In genomic region chr4:48949518-48950207, GRCh38 we compare ENCODE assay signal across 23 cellular contexts. TPM values are rescaled to one million over a fixed set of nuclear protein-coding genes. Genes with fewer than 3 reads are reported as not detected.
A peak's percentile ranks its signal among the peaks of the same experiment; 100 is the strongest.
DNase-seq lines count a peak whose midpoint lies in the region; ATAC-seq and TF ChIP-seq lines count a peak whose summit lies in the region.
"Had no signal": no experiment of that assay in that cellular context is flagged by ENCODE, and none has a peak within 500 bp of the region (broad histone marks: within the 10 kb centered on the region; RNA-seq: fewer than 3 reads in every experiment).

No MANE protein-coding gene starts in this region.

- no peak overlapping the region for H3K27ac ChIP-seq in esophagus muscularis mucosa (replicated peaks in 1 of 4)
- H3K27ac ChIP-seq: thoracic aorta had no signal

- peak; percentile 20 for DNase-seq in Daoy (ENCODE audit: low read depth)
- peak; percentile 69 for DNase-seq in NCI-H226
- DNase-seq in esophagus muscularis mucosa (ENCODE audit: extremely low spot score): peak; percentile 60
- peak; percentile 70 for DNase-seq in renal cortical epithelial cell (ENCODE audit: low read depth)
- DNase-seq in SK-N-DZ (ENCODE audit: low spot score): no peak
- no peak for DNase-seq in activated CD4-positive, alpha-beta T cell treated with anti-CD3 and anti-CD28 coated beads, Interleukin-2, amount 10 ng/mL, durations not matched to agents 24 days and 14 days
- DNase-seq: activated CD8-positive, alpha-beta memory T cell treated with anti-CD3 and anti-CD28 coated beads for 24 hours; activated naive CD4-positive, alpha-beta T cell; BE2C; DMS 273 treated with DMSO at 0.1 percent for 48 hours; foreskin melanocyte; NCI-H1092; OCI-M1; retina; T-helper 1 cell had no signal

- H3K36me3 ChIP-seq in esophagus muscularis mucosa: no peaks in the 10 kb centered on the region
- H3K36me3 ChIP-seq: BE2C, thoracic aorta had no signal

- ATAC-seq in HG03045 (IDR thresholded peaks at IDR 0.05; ENCODE audit: unreplicated experiment): no peak
- no peak for ATAC-seq in HG02870 (IDR thresholded peaks at IDR 0.05; ENCODE audit: unreplicated experiment)
- ATAC-seq: WTC11 had no signal

- peaks cover 5% of the 10 kb centered on the region for H3K27me3 Mint-ChIP-seq in activated CD4-positive, alpha-beta T cell treated with anti-CD3 and anti-CD28 coated beads, Interleukin-2, amount 10 ng/mL, durations not matched to agents 24 days and 14 days

- no peak for TF ChIP-seq EP300 in esophagus muscularis mucosa (IDR thresholded peaks at IDR 0.05)

- H3K27ac Mint-ChIP-seq in activated CD4-positive, alpha-beta T cell treated with anti-CD3 and anti-CD28 coated beads, Interleukin-2, amount 10 ng/mL, durations not matched to agents 24 days and 14 days: no peak overlapping the region
- H3K27ac Mint-ChIP-seq: brain, nephron, WTC11 had no signal

- peaks cover 3% of the 10 kb centered on the region for H3K4me1 Mint-ChIP-seq in activated CD4-positive, alpha-beta T cell treated with anti-CD3 and anti-CD28 coated beads, Interleukin-2, amount 10 ng/mL, durations not matched to agents 24 days and 14 days
- H3K4me1 Mint-ChIP-seq: brain, nephron had no signal

- no peak for TF ChIP-seq CTCF in esophagus muscularis mucosa (IDR thresholded peaks at IDR 0.05)

- no peaks in the 10 kb centered on the region for H3K27me3 ChIP-seq in esophagus muscularis mucosa
- H3K27me3 ChIP-seq: BE2C had no signal

- TF ChIP-seq POLR2A in esophagus muscularis mucosa (IDR thresholded peaks at IDR 0.05; ENCODE audit: low read depth): no peak

- H3K4me1 ChIP-seq in esophagus muscularis mucosa: no peaks in the 10 kb centered on the region
- H3K4me1 ChIP-seq: BE2C had no signal

- intact Hi-C loops in esophagus muscularis mucosa (cut with DNase I): no loop called here
- intact Hi-C loops in activated CD4-positive, alpha-beta T cell treated with anti-CD3 and anti-CD28 coated beads, Interleukin-2, amount 10 ng/mL, durations not matched to agents 24 days and 14 days (cut with micrococcal nuclease): no loop called here

- H3K9me3 ChIP-seq in esophagus muscularis mucosa: peaks cover 0 to 3% (median 0%) of the 10 kb centered on the region in 4 donors
- H3K9me3 ChIP-seq: BE2C, thoracic aorta had no signal

- WGBS in esophagus muscularis mucosa: 78% methylated on average over 4 of the region's 4 CpGs

- no peaks in the 10 kb centered on the region for H3K9me3 Mint-ChIP-seq in activated CD4-positive, alpha-beta T cell treated with anti-CD3 and anti-CD28 coated beads, Interleukin-2, amount 10 ng/mL, durations not matched to agents 24 days and 14 days

- no peak overlapping the region for H3K4me3 Mint-ChIP-seq in activated CD4-positive, alpha-beta T cell treated with anti-CD3 and anti-CD28 coated beads, Interleukin-2, amount 10 ng/mL, durations not matched to agents 24 days and 14 days
- H3K4me3 Mint-ChIP-seq: brain, nephron, WTC11 had no signal

- H3K36me3 Mint-ChIP-seq in activated CD4-positive, alpha-beta T cell treated with anti-CD3 and anti-CD28 coated beads, Interleukin-2, amount 10 ng/mL, durations not matched to agents 24 days and 14 days (ENCODE audit: low read depth): no peaks in the 10 kb centered on the region
- H3K36me3 Mint-ChIP-seq: brain had no signal

- H3K4me3 ChIP-seq in esophagus muscularis mucosa: no peak overlapping the region
- H3K4me3 ChIP-seq: lung, thoracic aorta had no signal

RNA-seq across cellular contexts. Expression of gene CWH43, which starts 36.4 kb away (rescaled TPM):
- total RNA-seq in Daoy (2014; rRNA removed; shearing (Covaris generic)): not detected in 2 replicates
- total RNA-seq in esophagus muscularis mucosa (not detected), renal cortical epithelial cell (0.05 and 13.7 TPM in 2 replicates)
- 1.8 and 8.0 TPM in 2 replicates for polyA plus RNA-seq in SK-N-DZ (2014; cell fraction: cytosol; rRNA removed)
- polyA plus RNA-seq in SK-N-DZ (2014; cell fraction: nucleus; rRNA removed): 1.7 and 4.2 TPM in 2 replicates
- total RNA-seq in activated CD4-positive, alpha-beta T cell treated with anti-CD3 and anti-CD28 coated beads, Interleukin-2, amount 10 ng/mL, durations not matched to agents 24 days and 14 days: not detected in 2 replicates
- total RNA-seq: H4, thoracic aorta, WTC11 had no signal

RNA-seq across cellular contexts. Expression of gene OCIAD2, which starts 43.1 kb away (rescaled TPM):
- 83.1 and 106 TPM in 2 replicates for total RNA-seq in Daoy (2014; rRNA removed; shearing (Covaris generic))
- 1 to 10 TPM; 3.3 to 9.5 (median 7.9) TPM for total RNA-seq in esophagus muscularis mucosa
- total RNA-seq in renal cortical epithelial cell: 66.7 and 239 TPM in 2 replicates
- polyA plus RNA-seq in SK-N-DZ (2014; cell fraction: cytosol; rRNA removed): 33.1 and 48.9 TPM in 2 replicates
- 24.9 and 28.5 TPM in 2 replicates for polyA plus RNA-seq in SK-N-DZ (2014; cell fraction: nucleus; rRNA removed)
- 54.1 and 65.3 TPM in 2 replicates for total RNA-seq in activated CD4-positive, alpha-beta T cell treated with anti-CD3 and anti-CD28 coated beads, Interleukin-2, amount 10 ng/mL, durations not matched to agents 24 days and 14 days

Comparison
In these comparisons a context has a peak if more than half of its experiments do, and no peak if none do; other contexts are left out.
1. DNase-seq: peak in Daoy (single experiment), NCI-H226 (single experiment), esophagus muscularis mucosa (single experiment) and renal cortical epithelial cell (single experiment); none in SK-N-DZ (single experiment) and activated CD4-positive, alpha-beta T cell treated with anti-CD3 and anti-CD28 coated beads, Interleukin-2, amount 10 ng/mL, durations not matched to agents 24 days and 14 days (single experiment).